ENCODE assay signal across 27 cellular contexts in genomic region chr13:112119192-112120030, GRCh38. TPM values are rescaled to one million over a fixed set of nuclear protein-coding genes. Genes with fewer than 3 reads are reported as not detected.
"Had no signal": no experiment of that assay in that cellular context is flagged by ENCODE, and none has a peak within 500 bp of the region (broad histone marks: within the 10 kb centered on the region; RNA-seq: fewer than 3 reads in every experiment).

No MANE protein-coding gene starts in this region.

- H3K4me1 Mint-ChIP-seq: activated naive CD4-positive, alpha-beta T cell treated with anti-CD3 and anti-CD28 coated beads, Interleukin-2, amount 50 U/mL, for 24 hours; naive thymus-derived CD8-positive, alpha-beta T cell had no signal

- H3K36me3 Mint-ChIP-seq: activated naive CD4-positive, alpha-beta T cell treated with anti-CD3 and anti-CD28 coated beads, Interleukin-2, amount 50 U/mL, for 24 hours; naive thymus-derived CD8-positive, alpha-beta T cell had no signal

- H3K9me3 ChIP-seq: ascending aorta, esophagus muscularis mucosa, gastroesophageal sphincter, heart left ventricle, tibial artery, vagina had no signal

- FAIRE-seq: endothelial cell of umbilical vein had no signal

- DNase-seq: activated CD4-positive, alpha-beta T cell treated with anti-CD3 and anti-CD28 coated beads for 1 hour; activated CD8-positive, alpha-beta memory T cell treated with anti-CD3 and anti-CD28 coated beads for 24 hours; activated CD8-positive, alpha-beta memory T cell treated with anti-CD3 and anti-CD28 coated beads, Interleukin-2, amount 50 U/mL, for 48 hours; activated gamma-delta T cell; activated T-cell treated with anti-CD3 and anti-CD28 coated beads, Interleukin-2, amount 50 U/mL, for 48 hours; cerebellar nuclear complex; effector CD8-positive, alpha-beta T cell; kidney glomerular epithelial cell; mesenchymal stem cell; naive thymus-derived CD8-positive, alpha-beta T cell; nucleus accumbens; stimulated activated CD4-positive, alpha-beta T cell treated with anti-CD3 and anti-CD28 coated beads, Interleukin-4, amount 100 ng/mL, for 4 hours; stimulated activated naive CD4-positive, alpha-beta T cell treated with Interleukin-2 at 50 U/mL for 16 hours; substantia nigra had no signal

- H3K27ac ChIP-seq: ascending aorta, esophagus muscularis mucosa, gastroesophageal sphincter, heart left ventricle, tibial artery, vagina, VCaP had no signal

- H3K4me1 ChIP-seq: ascending aorta, esophagus muscularis mucosa, gastroesophageal sphincter, heart left ventricle, tibial artery, vagina had no signal

- H3K9me3 Mint-ChIP-seq: activated naive CD4-positive, alpha-beta T cell treated with anti-CD3 and anti-CD28 coated beads, Interleukin-2, amount 50 U/mL, for 24 hours; T-helper 1 cell treated with Interleukin-12 subunit alpha and Interleukin-12 subunit beta and Interleukin-4 antibody, amounts not matched to agents 30 μg/mL and 1 μg/mL, for 36 hours had no signal

- H3K4me2 ChIP-seq: smooth muscle cell had no signal

- H3K27me3 ChIP-seq: ascending aorta, vagina had no signal

- H3K4me3 ChIP-seq: ascending aorta, esophagus muscularis mucosa, gastroesophageal sphincter, heart left ventricle, smooth muscle cell, tibial artery, vagina had no signal

- ATAC-seq: gastroesophageal sphincter; heart left ventricle; naive thymus-derived CD8-positive, alpha-beta T cell had no signal

- H3K36me3 ChIP-seq: ascending aorta, esophagus muscularis mucosa, gastroesophageal sphincter, heart left ventricle, tibial artery, vagina had no signal

- H3K4me3 Mint-ChIP-seq: activated naive CD4-positive, alpha-beta T cell treated with anti-CD3 and anti-CD28 coated beads, Interleukin-2, amount 50 U/mL, for 24 hours; naive thymus-derived CD8-positive, alpha-beta T cell; T-helper 1 cell treated with Interleukin-12 subunit alpha and Interleukin-12 subunit beta and Interleukin-4 antibody, amounts not matched to agents 30 μg/mL and 1 μg/mL, for 36 hours had no signal

- H3K27ac Mint-ChIP-seq: activated naive CD4-positive, alpha-beta T cell treated with anti-CD3 and anti-CD28 coated beads, Interleukin-2, amount 50 U/mL, for 24 hours; naive thymus-derived CD8-positive, alpha-beta T cell; progenitor cell of endocrine pancreas; T-helper 1 cell treated with Interleukin-12 subunit alpha and Interleukin-12 subunit beta and Interleukin-4 antibody, amounts not matched to agents 30 μg/mL and 1 μg/mL, for 36 hours had no signal

RNA-seq across cellular contexts. Expression of gene SOX1, which starts 52.5 kb away (rescaled TPM):
- total RNA-seq: ascending aorta; endothelial cell of umbilical vein; heart left ventricle; naive thymus-derived CD8-positive, alpha-beta T cell; smooth muscle cell; vagina had no signal
- polyA plus RNA-seq: adipose tissue; endothelial cell of umbilical vein; heart left ventricle; naive thymus-derived CD8-positive, alpha-beta T cell; smooth muscle cell had no signal
